In genomic region chr2:233015048-233015645, GRCh38 we compare ENCODE assay signal across 35 cellular contexts. TPM values are rescaled to one million over a fixed set of nuclear protein-coding genes. Genes with fewer than 3 reads are reported as not detected.
"Had no signal": no experiment of that assay in that cellular context is flagged by ENCODE, and none has a peak within 500 bp of the region (broad histone marks: within the 10 kb centered on the region; RNA-seq: fewer than 3 reads in every experiment).

No MANE protein-coding gene starts in this region.

- H3K36me3 ChIP-seq: colonic mucosa, gastroesophageal sphincter, neural progenitor cell, sigmoid colon, stomach, tibial artery, upper lobe of right lung had no signal

- H3K4me3 Mint-ChIP-seq: activated B cell treated with CpG ODN at 0.5 μM for 24 hours; activated T-helper 1 cell treated with anti-CD3 and anti-CD28 coated beads, Interleukin-12 subunit alpha, Interleukin-12 subunit beta, Interleukin-2, Interleukin-4 antibody, amounts not matched to agents 30 ng/mL and 10 ng/mL and 1 ng/mL, durations not matched to agents 14 hours and 24 hours and 36 hours; naive thymus-derived CD4-positive, alpha-beta T cell; neural progenitor cell; stimulated activated effector memory CD8-positive, alpha-beta T cell treated with anti-CD3 and anti-CD28 coated beads, Interleukin-12 subunit alpha, Interleukin-12 subunit beta, amount 100 ng/mL, for 72 hours; T-cell had no signal

- H3K9me3 ChIP-seq: colonic mucosa, psoas muscle, upper lobe of right lung had no signal

- DNase-seq: activated B cell treated with CpG ODN at 0.5 μM for 24 hours; activated CD4-positive, alpha-beta T cell treated with anti-CD3 and anti-CD28 coated beads, Interleukin-2, amount 50 U/mL, for 1 hour; activated CD8-positive, alpha-beta memory T cell treated with anti-CD3 and anti-CD28 coated beads, Interleukin-2, amount 50 U/mL, for 4 hours; activated gamma-delta T cell treated with Interleukin-2 at 50 U/mL for 16 hours; activated naive CD4-positive, alpha-beta T cell treated with anti-CD3 and anti-CD28 coated beads, Interleukin-2, amount 50 U/mL, for 16 hours; activated T-cell treated with anti-CD3 and anti-CD28 coated beads, Interleukin-2, amount 50 U/mL, for 1 hour; colonic mucosa; dorsolateral prefrontal cortex; effector memory CD4-positive, alpha-beta T cell; left cardiac atrium; mammary epithelial cell; midbrain; naive thymus-derived CD4-positive, alpha-beta T cell; occipital lobe; psoas muscle; sigmoid colon; small intestine; stimulated activated CD4-positive, alpha-beta T cell treated with anti-CD3 and anti-CD28 coated beads, Interleukin-4, amount 100 ng/mL, for 24 hours; stomach; T-cell; upper lobe of right lung had no signal

- H3K27me3 ChIP-seq: colonic mucosa, dorsolateral prefrontal cortex, gastroesophageal sphincter, hepatocyte, neural progenitor cell, sigmoid colon, stomach, tibial artery, upper lobe of right lung had no signal

- H3K27me3 Mint-ChIP-seq: T-cell had no signal

- H3K4me3 ChIP-seq: colonic mucosa, dorsolateral prefrontal cortex, gastroesophageal sphincter, hepatocyte, neural progenitor cell, psoas muscle, sigmoid colon, stomach, tibial artery, upper lobe of right lung had no signal

- H3K4me1 ChIP-seq: colonic mucosa, gastroesophageal sphincter, neural progenitor cell, parathyroid adenoma, psoas muscle, sigmoid colon, tibial artery had no signal

- ATAC-seq: gastroesophageal sphincter; left cardiac atrium; naive thymus-derived CD4-positive, alpha-beta T cell; psoas muscle; stimulated activated effector memory CD8-positive, alpha-beta T cell treated with anti-CD3 and anti-CD28 coated beads, Interleukin-12 subunit alpha, Interleukin-12 subunit beta, amount 100 ng/mL, for 72 hours; T-cell; upper lobe of right lung had no signal

- H3K27ac ChIP-seq: colonic mucosa, gastroesophageal sphincter, hepatocyte, neural progenitor cell, parathyroid adenoma, psoas muscle, sigmoid colon, stomach, tibial artery, upper lobe of right lung had no signal

- H3K4me1 Mint-ChIP-seq: neural progenitor cell; stimulated activated effector memory CD8-positive, alpha-beta T cell treated with anti-CD3 and anti-CD28 coated beads, Interleukin-12 subunit alpha, Interleukin-12 subunit beta, amount 100 ng/mL, for 72 hours; T-cell had no signal

- H3K27ac Mint-ChIP-seq: activated B cell treated with CpG ODN at 0.5 μM for 24 hours; activated T-helper 1 cell treated with anti-CD3 and anti-CD28 coated beads, Interleukin-12 subunit alpha, Interleukin-12 subunit beta, Interleukin-2, Interleukin-4 antibody, amounts not matched to agents 30 ng/mL and 10 ng/mL and 1 ng/mL, durations not matched to agents 14 hours and 24 hours and 36 hours; naive thymus-derived CD4-positive, alpha-beta T cell; neural progenitor cell; stimulated activated effector memory CD8-positive, alpha-beta T cell treated with anti-CD3 and anti-CD28 coated beads, Interleukin-12 subunit alpha, Interleukin-12 subunit beta, amount 100 ng/mL, for 72 hours; T-cell had no signal

- H3K36me3 Mint-ChIP-seq: neural progenitor cell; stimulated activated effector memory CD8-positive, alpha-beta T cell treated with anti-CD3 and anti-CD28 coated beads, Interleukin-12 subunit alpha, Interleukin-12 subunit beta, amount 100 ng/mL, for 72 hours; T-cell had no signal

RNA-seq across cellular contexts. Expression of gene NGEF, which starts 2.1 kb away (rescaled TPM):
- total RNA-seq: activated B cell treated with CpG ODN at 0.5 μM for 24 hours; naive thymus-derived CD4-positive, alpha-beta T cell; T-helper 2 cell treated with Interferon-gamma antibody and Interleukin-4, amounts not matched to agents 100 ng/mL and 5 ng/mL, for 36 hours; upper lobe of right lung had no signal
- polyA plus RNA-seq: naive thymus-derived CD4-positive, alpha-beta T cell had no signal

RNA-seq across cellular contexts. Expression of gene NEU2, which starts 17.3 kb away (rescaled TPM):
- total RNA-seq: activated B cell treated with CpG ODN at 0.5 μM for 24 hours; activated T-helper 1 cell treated with anti-CD3 and anti-CD28 coated beads, Interleukin-12 subunit alpha, Interleukin-12 subunit beta, Interleukin-2, Interleukin-4 antibody, amounts not matched to agents 30 ng/mL and 10 ng/mL and 1 ng/mL, durations not matched to agents 14 hours and 24 hours and 36 hours; bronchial epithelial cell; colonic mucosa; dorsolateral prefrontal cortex; fibroblast of lung; fibroblast of villous mesenchyme; gastroesophageal sphincter; hepatocyte; left cardiac atrium; liver; mammary epithelial cell; naive thymus-derived CD4-positive, alpha-beta T cell; occipital lobe; psoas muscle; sigmoid colon; stomach; T-cell; T-helper 2 cell treated with Interferon-gamma antibody and Interleukin-4, amounts not matched to agents 100 ng/mL and 5 ng/mL, for 36 hours; upper lobe of right lung had no signal
- polyA plus RNA-seq: esophagus; fibroblast of lung; hepatocyte; keratinocyte; liver; mammary epithelial cell; naive thymus-derived CD4-positive, alpha-beta T cell; psoas muscle; sigmoid colon; small intestine; stomach had no signal
